Comparison of ENCODE assay signal across 1 cellular context in genomic region chr22:40728731-40729189, GRCh38.
TF ChIP-seq lines count a peak whose summit lies in the region.

No MANE protein-coding gene starts in this region.

TF ChIP-seq in K562, 482 proteins besides CTCF, POLR2A, EP300 and RAD21 (continued from another document):
- TF ChIP-seq, protein P1, sequence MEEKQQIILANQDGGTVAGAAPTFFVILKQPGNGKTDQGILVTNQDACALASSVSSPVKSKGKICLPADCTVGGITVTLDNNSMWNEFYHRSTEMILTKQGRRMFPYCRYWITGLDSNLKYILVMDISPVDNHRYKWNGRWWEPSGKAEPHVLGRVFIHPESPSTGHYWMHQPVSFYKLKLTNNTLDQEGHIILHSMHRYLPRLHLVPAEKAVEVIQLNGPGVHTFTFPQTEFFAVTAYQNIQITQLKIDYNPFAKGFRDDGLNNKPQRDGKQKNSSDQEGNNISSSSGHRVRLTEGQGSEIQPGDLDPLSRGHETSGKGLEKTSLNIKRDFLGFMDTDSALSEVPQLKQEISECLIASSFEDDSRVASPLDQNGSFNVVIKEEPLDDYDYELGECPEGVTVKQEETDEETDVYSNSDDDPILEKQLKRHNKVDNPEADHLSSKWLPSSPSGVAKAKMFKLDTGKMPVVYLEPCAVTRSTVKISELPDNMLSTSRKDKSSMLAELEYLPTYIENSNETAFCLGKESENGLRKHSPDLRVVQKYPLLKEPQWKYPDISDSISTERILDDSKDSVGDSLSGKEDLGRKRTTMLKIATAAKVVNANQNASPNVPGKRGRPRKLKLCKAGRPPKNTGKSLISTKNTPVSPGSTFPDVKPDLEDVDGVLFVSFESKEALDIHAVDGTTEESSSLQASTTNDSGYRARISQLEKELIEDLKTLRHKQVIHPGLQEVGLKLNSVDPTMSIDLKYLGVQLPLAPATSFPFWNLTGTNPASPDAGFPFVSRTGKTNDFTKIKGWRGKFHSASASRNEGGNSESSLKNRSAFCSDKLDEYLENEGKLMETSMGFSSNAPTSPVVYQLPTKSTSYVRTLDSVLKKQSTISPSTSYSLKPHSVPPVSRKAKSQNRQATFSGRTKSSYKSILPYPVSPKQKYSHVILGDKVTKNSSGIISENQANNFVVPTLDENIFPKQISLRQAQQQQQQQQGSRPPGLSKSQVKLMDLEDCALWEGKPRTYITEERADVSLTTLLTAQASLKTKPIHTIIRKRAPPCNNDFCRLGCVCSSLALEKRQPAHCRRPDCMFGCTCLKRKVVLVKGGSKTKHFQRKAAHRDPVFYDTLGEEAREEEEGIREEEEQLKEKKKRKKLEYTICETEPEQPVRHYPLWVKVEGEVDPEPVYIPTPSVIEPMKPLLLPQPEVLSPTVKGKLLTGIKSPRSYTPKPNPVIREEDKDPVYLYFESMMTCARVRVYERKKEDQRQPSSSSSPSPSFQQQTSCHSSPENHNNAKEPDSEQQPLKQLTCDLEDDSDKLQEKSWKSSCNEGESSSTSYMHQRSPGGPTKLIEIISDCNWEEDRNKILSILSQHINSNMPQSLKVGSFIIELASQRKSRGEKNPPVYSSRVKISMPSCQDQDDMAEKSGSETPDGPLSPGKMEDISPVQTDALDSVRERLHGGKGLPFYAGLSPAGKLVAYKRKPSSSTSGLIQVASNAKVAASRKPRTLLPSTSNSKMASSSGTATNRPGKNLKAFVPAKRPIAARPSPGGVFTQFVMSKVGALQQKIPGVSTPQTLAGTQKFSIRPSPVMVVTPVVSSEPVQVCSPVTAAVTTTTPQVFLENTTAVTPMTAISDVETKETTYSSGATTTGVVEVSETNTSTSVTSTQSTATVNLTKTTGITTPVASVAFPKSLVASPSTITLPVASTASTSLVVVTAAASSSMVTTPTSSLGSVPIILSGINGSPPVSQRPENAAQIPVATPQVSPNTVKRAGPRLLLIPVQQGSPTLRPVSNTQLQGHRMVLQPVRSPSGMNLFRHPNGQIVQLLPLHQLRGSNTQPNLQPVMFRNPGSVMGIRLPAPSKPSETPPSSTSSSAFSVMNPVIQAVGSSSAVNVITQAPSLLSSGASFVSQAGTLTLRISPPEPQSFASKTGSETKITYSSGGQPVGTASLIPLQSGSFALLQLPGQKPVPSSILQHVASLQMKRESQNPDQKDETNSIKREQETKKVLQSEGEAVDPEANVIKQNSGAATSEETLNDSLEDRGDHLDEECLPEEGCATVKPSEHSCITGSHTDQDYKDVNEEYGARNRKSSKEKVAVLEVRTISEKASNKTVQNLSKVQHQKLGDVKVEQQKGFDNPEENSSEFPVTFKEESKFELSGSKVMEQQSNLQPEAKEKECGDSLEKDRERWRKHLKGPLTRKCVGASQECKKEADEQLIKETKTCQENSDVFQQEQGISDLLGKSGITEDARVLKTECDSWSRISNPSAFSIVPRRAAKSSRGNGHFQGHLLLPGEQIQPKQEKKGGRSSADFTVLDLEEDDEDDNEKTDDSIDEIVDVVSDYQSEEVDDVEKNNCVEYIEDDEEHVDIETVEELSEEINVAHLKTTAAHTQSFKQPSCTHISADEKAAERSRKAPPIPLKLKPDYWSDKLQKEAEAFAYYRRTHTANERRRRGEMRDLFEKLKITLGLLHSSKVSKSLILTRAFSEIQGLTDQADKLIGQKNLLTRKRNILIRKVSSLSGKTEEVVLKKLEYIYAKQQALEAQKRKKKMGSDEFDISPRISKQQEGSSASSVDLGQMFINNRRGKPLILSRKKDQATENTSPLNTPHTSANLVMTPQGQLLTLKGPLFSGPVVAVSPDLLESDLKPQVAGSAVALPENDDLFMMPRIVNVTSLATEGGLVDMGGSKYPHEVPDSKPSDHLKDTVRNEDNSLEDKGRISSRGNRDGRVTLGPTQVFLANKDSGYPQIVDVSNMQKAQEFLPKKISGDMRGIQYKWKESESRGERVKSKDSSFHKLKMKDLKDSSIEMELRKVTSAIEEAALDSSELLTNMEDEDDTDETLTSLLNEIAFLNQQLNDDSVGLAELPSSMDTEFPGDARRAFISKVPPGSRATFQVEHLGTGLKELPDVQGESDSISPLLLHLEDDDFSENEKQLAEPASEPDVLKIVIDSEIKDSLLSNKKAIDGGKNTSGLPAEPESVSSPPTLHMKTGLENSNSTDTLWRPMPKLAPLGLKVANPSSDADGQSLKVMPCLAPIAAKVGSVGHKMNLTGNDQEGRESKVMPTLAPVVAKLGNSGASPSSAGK (IDR thresholded peaks at IDR 0.05): peak; percentile 47
- TF ChIP-seq TBP (optimal IDR thresholded peaks at IDR 0.05; ENCODE audit: low read depth, low read length): no peak
- TF ChIP-seq, protein P2, sequence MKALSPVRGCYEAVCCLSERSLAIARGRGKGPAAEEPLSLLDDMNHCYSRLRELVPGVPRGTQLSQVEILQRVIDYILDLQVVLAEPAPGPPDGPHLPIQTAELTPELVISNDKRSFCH (CRISPR knock-in tag; IDR thresholded peaks at IDR 0.05): no peak
- TF ChIP-seq, protein P2 (tag; IDR thresholded peaks at IDR 0.05): 0 out of 2 replicates have a peak, but pooled peaks have one; percentile 52
- TF ChIP-seq NCOR1 (IDR thresholded peaks at IDR 0.05): peak; percentile 73
- 0 out of 2 replicates have a peak, but pooled peaks have one; percentile 34 for TF ChIP-seq CXXC5 (CRISPR knock-in tag; IDR thresholded peaks at IDR 0.05)
- TF ChIP-seq ZNF407 (IDR thresholded peaks at IDR 0.05; ENCODE audit: low read depth): no peak
- peak; percentile 59 for TF ChIP-seq NFIC (IDR thresholded peaks at IDR 0.05)
- TF ChIP-seq NR3C1 (CRISPR knock-in tag; IDR thresholded peaks at IDR 0.05): no peak
- peak; percentile 43; the same call in 1 of the 2 replicates for TF ChIP-seq TEAD2 (tag; IDR thresholded peaks at IDR 0.05)
- TF ChIP-seq, protein P3, sequence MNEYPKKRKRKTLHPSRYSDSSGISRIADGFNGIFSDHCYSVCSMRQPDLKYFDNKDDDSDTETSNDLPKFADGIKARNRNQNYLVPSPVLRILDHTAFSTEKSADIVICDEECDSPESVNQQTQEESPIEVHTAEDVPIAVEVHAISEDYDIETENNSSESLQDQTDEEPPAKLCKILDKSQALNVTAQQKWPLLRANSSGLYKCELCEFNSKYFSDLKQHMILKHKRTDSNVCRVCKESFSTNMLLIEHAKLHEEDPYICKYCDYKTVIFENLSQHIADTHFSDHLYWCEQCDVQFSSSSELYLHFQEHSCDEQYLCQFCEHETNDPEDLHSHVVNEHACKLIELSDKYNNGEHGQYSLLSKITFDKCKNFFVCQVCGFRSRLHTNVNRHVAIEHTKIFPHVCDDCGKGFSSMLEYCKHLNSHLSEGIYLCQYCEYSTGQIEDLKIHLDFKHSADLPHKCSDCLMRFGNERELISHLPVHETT (CRISPR knock-in tag; conservative IDR thresholded peaks at IDR 0.05 in 1 of 2, IDR thresholded peaks at IDR 0.05 in 1 of 2): peak in 1 of 2 experiments; percentile 45; a peak in 1 of 4 replicates
- no peak for TF ChIP-seq ATF3 (IDR thresholded peaks at IDR 0.05)
- TF ChIP-seq ATF3 (CRISPR knock-in tag; conservative IDR thresholded peaks at IDR 0.05): no peak
- peak; percentile 36; the same call in 1 of the 2 replicates for TF ChIP-seq TOE1 (IDR thresholded peaks at IDR 0.05; ENCODE audit: borderline replicate concordance)
- no peak for TF ChIP-seq TOE1 (CRISPR knock-in tag; IDR thresholded peaks at IDR 0.05; ENCODE audit: borderline replicate concordance, low read depth)
- TF ChIP-seq HMG20B (CRISPR knock-in tag; IDR thresholded peaks at IDR 0.05): no peak
- no peak for TF ChIP-seq ZNF253 (CRISPR knock-in tag; conservative IDR thresholded peaks at IDR 0.05)
- no peak for TF ChIP-seq GTF2A2 (tag; IDR thresholded peaks at IDR 0.05)
- TF ChIP-seq, protein P4, sequence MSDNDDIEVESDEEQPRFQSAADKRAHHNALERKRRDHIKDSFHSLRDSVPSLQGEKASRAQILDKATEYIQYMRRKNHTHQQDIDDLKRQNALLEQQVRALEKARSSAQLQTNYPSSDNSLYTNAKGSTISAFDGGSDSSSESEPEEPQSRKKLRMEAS (CRISPR knock-in tag; IDR thresholded peaks at IDR 0.05): peak; percentile 39; the same call in 1 of the 2 replicates
- no peak for TF ChIP-seq SETDB1 (IDR thresholded peaks at IDR 0.05; ENCODE audit: low read length)
- 0 out of 2 replicates have a peak, but pooled peaks have one; percentile 14 for TF ChIP-seq MEF2D (tag; conservative IDR thresholded peaks at IDR 0.05; ENCODE audit: low read depth)
- TF ChIP-seq ZNF143 (CRISPR knock-in tag; IDR thresholded peaks at IDR 0.05): no peak
- no peak for TF ChIP-seq MCM5 (IDR thresholded peaks at IDR 0.05; ENCODE audit: low read depth)
- TF ChIP-seq TCF3 (CRISPR knock-in tag; IDR thresholded peaks at IDR 0.05): peak; percentile 64
- no peak for TF ChIP-seq CEBPB (tag; IDR thresholded peaks at IDR 0.05)
- no peak for TF ChIP-seq MYC (IDR thresholded peaks at IDR 0.05; ENCODE audit: low read depth, low read length)
- TF ChIP-seq MYC (CRISPR knock-in tag; IDR thresholded peaks at IDR 0.05; ENCODE audit: borderline replicate concordance, low read depth): no peak
- TF ChIP-seq CBFA2T2 (conservative IDR thresholded peaks at IDR 0.05): peak; percentile 61
- TF ChIP-seq, protein P5, sequence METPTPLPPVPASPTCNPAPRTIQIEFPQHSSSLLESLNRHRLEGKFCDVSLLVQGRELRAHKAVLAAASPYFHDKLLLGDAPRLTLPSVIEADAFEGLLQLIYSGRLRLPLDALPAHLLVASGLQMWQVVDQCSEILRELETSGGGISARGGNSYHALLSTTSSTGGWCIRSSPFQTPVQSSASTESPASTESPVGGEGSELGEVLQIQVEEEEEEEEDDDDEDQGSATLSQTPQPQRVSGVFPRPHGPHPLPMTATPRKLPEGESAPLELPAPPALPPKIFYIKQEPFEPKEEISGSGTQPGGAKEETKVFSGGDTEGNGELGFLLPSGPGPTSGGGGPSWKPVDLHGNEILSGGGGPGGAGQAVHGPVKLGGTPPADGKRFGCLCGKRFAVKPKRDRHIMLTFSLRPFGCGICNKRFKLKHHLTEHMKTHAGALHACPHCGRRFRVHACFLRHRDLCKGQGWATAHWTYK (CRISPR knock-in tag; IDR thresholded peaks at IDR 0.05): peak; percentile 37; the same call in 1 of the 2 replicates
- no peak for TF ChIP-seq ZNF655 (CRISPR knock-in tag; IDR thresholded peaks at IDR 0.05)
- no peak for TF ChIP-seq NFRKB (IDR thresholded peaks at IDR 0.05; ENCODE audit: low read depth)
TF ChIP-seq in K562: peak in this region for 38.
